In the genomic region with DNA sequence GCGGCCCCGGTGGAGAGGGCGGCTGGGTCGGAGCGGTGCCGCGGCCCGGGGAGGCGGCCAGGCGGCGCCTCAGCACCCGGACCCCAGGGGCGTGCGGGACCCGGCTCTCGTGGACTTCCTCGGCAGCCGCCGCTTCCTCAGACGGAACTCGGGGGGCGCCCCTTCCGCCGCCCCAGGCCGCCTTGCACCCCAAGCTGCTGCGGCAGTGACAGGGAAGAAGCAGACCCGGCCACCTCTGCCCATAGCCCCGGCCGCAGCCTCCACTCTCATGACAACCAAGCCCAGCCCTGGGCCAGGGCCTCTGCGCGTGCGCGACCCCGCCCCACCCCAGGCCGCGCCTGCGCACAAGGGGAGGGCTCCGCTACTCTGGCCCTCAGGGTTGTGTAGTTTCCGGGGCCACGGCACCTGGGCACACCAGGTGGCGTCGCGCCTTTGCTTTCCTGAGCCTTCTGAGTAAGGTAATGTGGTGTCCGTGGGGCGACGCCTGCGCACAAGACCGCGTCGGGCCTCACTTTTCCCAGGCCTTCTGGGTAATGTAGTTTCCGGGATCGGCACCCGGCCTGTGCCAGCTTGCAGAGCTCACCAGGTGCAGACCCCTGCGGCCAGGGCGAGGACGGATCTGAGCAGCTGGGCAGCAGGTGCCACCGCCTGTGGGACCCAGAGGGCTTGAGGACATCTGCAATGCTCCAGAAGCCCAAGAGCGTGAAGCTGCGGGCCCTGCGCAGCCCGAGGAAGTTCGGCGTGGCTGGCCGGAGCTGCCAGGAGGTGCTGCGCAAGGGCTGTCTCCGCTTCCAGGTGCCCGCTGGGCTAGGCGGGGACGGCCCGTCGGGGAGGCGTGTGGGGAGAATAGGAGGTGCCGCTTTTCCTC, we compare ENCODE assay signal across 1 cellular context.
A peak's percentile ranks its signal among the peaks of the same experiment; 100 is the strongest.
TF ChIP-seq lines count a peak whose summit lies in the region.

A gene (minus strand): TSS at position 289 of the 868 bp plus-strand sequence. CDS start 4,804 bp downstream, outside the sequence.
A gene with protein sequence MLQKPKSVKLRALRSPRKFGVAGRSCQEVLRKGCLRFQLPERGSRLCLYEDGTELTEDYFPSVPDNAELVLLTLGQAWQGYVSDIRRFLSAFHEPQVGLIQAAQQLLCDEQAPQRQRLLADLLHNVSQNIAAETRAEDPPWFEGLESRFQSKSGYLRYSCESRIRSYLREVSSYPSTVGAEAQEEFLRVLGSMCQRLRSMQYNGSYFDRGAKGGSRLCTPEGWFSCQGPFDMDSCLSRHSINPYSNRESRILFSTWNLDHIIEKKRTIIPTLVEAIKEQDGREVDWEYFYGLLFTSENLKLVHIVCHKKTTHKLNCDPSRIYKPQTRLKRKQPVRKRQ (plus strand): TSS at position 554 of the 868 bp plus-strand sequence. CDS start 128 bp downstream, at position 682.

TF ChIP-seq in HepG2, 621 proteins besides CTCF, POLR2A, EP300 and RAD21 (continued from another document and continues in another):
- TF ChIP-seq, protein P1, sequence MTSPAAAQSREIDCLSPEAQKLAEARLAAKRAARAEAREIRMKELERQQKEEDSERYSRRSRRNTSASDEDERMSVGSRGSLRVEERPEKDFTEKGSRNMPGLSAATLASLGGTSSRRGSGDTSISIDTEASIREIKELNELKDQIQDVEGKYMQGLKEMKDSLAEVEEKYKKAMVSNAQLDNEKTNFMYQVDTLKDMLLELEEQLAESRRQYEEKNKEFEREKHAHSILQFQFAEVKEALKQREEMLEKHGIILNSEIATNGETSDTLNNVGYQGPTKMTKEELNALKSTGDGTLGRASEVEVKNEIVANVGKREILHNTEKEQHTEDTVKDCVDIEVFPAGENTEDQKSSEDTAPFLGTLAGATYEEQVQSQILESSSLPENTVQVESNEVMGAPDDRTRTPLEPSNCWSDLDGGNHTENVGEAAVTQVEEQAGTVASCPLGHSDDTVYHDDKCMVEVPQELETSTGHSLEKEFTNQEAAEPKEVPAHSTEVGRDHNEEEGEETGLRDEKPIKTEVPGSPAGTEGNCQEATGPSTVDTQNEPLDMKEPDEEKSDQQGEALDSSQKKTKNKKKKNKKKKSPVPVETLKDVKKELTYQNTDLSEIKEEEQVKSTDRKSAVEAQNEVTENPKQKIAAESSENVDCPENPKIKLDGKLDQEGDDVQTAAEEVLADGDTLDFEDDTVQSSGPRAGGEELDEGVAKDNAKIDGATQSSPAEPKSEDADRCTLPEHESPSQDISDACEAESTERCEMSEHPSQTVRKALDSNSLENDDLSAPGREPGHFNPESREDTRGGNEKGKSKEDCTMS (CRISPR knock-in tag; conservative IDR thresholded peaks at IDR 0.05): no peak
- TF ChIP-seq ZKSCAN8 (CRISPR knock-in tag; IDR thresholded peaks at IDR 0.05; ENCODE audit: borderline replicate concordance) (peak; percentile 62; the same call in 1 of the 2 replicates), ZNF619 (CRISPR knock-in tag; IDR thresholded peaks at IDR 0.05) (peak; percentile 55; the same call in 1 of the 2 replicates), HDAC2 (CRISPR knock-in tag; IDR thresholded peaks at IDR 0.05) (peak; percentile 60; the same call in 1 of the 2 replicates), HNF4A (CRISPR knock-in tag; IDR thresholded peaks at IDR 0.05) (no peak), ZNF451 (CRISPR knock-in tag; IDR thresholded peaks at IDR 0.05) (no peak; the same call in 1 of the 2 replicates), RORA (CRISPR knock-in tag; IDR thresholded peaks at IDR 0.05) (no peak), ATF7-NPFF (CRISPR knock-in tag; IDR thresholded peaks at IDR 0.05; ENCODE audit: low read depth) (no peak), ETV5 (CRISPR knock-in tag; IDR thresholded peaks at IDR 0.05; ENCODE audit: borderline replicate concordance) (peak; percentile 73; the same call in 1 of the 2 replicates), SYNCRIP (IDR thresholded peaks at IDR 0.05; ENCODE audit: insufficient read depth, low read depth, low read length) (no peak), FLYWCH1 (CRISPR knock-in tag; IDR thresholded peaks at IDR 0.05) (no peak), NFE2L2 (IDR thresholded peaks at IDR 0.05; ENCODE audit: low read length) (no peak), CBX2 (IDR thresholded peaks at IDR 0.05; ENCODE audit: low read depth, low read length) (no peak), CBX2 (CRISPR knock-in tag; IDR thresholded peaks at IDR 0.05; ENCODE audit: low read depth) (no peak), ZNF570 (CRISPR knock-in tag; IDR thresholded peaks at IDR 0.05; ENCODE audit: borderline replicate concordance) (no peak), NAIF1 (CRISPR knock-in tag; IDR thresholded peaks at IDR 0.05; ENCODE audit: borderline replicate concordance) (peak; percentile 16; the same call in 1 of the 2 replicates), ZNF207 (IDR thresholded peaks at IDR 0.05; ENCODE audit: borderline replicate concordance) (no peak), ZNF484 (CRISPR knock-in tag; IDR thresholded peaks at IDR 0.05; ENCODE audit: borderline replicate concordance, low read depth) (no peak), NONO (IDR thresholded peaks at IDR 0.05) (no peak), NONO (CRISPR knock-in tag; conservative IDR thresholded peaks at IDR 0.05) (peak; percentile 52), CAMTA2 (CRISPR knock-in tag; IDR thresholded peaks at IDR 0.05; ENCODE audit: borderline replicate concordance) (no peak), ZNF816 (CRISPR knock-in tag; IDR thresholded peaks at IDR 0.05; ENCODE audit: borderline replicate concordance) (no peak), NFYB (CRISPR knock-in tag; IDR thresholded peaks at IDR 0.05) (peak; percentile 39; the same call in 1 of the 2 replicates), ARNTL (CRISPR knock-in tag; IDR thresholded peaks at IDR 0.05) (peak; percentile 35; the same call in 1 of the 2 replicates), NR2F2 (IDR thresholded peaks at IDR 0.05; ENCODE audit: borderline replicate concordance, low read depth) (no peak; the same call in 1 of the 2 replicates), ZSCAN29 (CRISPR knock-in tag; conservative IDR thresholded peaks at IDR 0.05) (no peak), IKZF1 (IDR thresholded peaks at IDR 0.05) (no peak), HHEX (CRISPR knock-in tag; IDR thresholded peaks at IDR 0.05) (no peak), CC2D1A (CRISPR knock-in tag; IDR thresholded peaks at IDR 0.05) (no peak)
- TF ChIP-seq, protein P2, sequence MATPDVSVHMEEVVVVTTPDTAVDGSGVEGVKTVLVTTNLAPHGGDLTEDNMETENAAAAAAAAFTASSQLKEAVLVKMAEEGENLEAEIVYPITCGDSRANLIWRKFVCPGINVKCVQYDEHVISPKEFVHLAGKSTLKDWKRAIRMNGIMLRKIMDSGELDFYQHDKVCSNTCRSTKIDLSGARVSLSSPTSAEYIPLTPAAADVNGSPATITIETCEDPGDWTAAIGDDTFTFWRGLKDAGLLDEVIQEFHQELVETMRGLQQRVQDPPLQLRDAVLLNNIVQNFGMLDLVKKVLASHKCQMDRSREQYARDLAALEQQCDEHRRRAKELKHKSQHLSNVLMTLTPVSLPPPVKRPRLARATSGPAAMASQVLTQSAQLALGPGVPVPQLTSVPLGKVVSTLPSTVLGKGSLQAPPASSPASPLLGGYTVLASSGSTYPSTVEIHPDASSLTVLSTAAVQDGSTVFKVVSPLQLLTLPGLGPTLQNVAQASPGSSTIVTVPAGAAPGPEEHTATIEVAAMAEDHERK (CRISPR knock-in tag; IDR thresholded peaks at IDR 0.05; ENCODE audit: low read depth): no peak
- TF ChIP-seq, protein P3, sequence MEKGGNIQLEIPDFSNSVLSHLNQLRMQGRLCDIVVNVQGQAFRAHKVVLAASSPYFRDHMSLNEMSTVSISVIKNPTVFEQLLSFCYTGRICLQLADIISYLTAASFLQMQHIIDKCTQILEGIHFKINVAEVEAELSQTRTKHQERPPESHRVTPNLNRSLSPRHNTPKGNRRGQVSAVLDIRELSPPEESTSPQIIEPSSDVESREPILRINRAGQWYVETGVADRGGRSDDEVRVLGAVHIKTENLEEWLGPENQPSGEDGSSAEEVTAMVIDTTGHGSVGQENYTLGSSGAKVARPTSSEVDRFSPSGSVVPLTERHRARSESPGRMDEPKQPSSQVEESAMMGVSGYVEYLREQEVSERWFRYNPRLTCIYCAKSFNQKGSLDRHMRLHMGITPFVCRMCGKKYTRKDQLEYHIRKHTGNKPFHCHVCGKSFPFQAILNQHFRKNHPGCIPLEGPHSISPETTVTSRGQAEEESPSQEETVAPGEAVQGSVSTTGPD (CRISPR knock-in tag; IDR thresholded peaks at IDR 0.05): 0 out of 2 replicates have a peak, but pooled peaks have one; percentile 56
- TF ChIP-seq, protein P4, sequence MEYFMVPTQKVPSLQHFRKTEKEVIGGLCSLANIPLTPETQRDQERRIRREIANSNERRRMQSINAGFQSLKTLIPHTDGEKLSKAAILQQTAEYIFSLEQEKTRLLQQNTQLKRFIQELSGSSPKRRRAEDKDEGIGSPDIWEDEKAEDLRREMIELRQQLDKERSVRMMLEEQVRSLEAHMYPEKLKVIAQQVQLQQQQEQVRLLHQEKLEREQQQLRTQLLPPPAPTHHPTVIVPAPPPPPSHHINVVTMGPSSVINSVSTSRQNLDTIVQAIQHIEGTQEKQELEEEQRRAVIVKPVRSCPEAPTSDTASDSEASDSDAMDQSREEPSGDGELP (IDR thresholded peaks at IDR 0.05; ENCODE audit: borderline replicate concordance, low read depth): peak; percentile 71; the same call in 1 of the 2 replicates
- TF ChIP-seq, protein P5, sequence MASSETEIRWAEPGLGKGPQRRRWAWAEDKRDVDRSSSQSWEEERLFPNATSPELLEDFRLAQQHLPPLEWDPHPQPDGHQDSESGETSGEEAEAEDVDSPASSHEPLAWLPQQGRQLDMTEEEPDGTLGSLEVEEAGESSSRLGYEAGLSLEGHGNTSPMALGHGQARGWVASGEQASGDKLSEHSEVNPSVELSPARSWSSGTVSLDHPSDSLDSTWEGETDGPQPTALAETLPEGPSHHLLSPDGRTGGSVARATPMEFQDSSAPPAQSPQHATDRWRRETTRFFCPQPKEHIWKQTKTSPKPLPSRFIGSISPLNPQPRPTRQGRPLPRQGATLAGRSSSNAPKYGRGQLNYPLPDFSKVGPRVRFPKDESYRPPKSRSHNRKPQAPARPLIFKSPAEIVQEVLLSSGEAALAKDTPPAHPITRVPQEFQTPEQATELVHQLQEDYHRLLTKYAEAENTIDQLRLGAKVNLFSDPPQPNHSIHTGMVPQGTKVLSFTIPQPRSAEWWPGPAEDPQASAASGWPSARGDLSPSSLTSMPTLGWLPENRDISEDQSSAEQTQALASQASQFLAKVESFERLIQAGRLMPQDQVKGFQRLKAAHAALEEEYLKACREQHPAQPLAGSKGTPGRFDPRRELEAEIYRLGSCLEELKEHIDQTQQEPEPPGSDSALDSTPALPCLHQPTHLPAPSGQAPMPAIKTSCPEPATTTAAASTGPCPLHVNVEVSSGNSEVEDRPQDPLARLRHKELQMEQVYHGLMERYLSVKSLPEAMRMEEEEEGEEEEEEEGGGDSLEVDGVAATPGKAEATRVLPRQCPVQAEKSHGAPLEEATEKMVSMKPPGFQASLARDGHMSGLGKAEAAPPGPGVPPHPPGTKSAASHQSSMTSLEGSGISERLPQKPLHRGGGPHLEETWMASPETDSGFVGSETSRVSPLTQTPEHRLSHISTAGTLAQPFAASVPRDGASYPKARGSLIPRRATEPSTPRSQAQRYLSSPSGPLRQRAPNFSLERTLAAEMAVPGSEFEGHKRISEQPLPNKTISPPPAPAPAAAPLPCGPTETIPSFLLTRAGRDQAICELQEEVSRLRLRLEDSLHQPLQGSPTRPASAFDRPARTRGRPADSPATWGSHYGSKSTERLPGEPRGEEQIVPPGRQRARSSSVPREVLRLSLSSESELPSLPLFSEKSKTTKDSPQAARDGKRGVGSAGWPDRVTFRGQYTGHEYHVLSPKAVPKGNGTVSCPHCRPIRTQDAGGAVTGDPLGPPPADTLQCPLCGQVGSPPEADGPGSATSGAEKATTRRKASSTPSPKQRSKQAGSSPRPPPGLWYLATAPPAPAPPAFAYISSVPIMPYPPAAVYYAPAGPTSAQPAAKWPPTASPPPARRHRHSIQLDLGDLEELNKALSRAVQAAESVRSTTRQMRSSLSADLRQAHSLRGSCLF (CRISPR knock-in tag; IDR thresholded peaks at IDR 0.05; ENCODE audit: borderline replicate concordance): no peak
- TF ChIP-seq, protein P6, sequence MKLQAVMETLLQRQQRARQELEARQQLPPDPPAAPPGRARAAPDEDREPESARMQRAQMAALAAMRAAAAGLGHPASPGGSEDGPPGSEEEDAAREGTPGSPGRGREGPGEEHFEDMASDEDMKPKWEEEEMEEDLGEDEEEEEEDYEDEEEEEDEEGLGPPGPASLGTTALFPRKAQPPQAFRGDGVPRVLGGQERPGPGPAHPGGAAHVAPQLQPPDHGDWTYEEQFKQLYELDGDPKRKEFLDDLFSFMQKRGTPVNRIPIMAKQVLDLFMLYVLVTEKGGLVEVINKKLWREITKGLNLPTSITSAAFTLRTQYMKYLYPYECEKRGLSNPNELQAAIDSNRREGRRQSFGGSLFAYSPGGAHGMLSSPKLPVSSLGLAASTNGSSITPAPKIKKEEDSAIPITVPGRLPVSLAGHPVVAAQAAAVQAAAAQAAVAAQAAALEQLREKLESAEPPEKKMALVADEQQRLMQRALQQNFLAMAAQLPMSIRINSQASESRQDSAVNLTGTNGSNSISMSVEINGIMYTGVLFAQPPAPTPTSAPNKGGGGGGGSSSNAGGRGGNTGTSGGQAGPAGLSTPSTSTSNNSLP (IDR thresholded peaks at IDR 0.05; ENCODE audit: low read depth, low read length): no peak
- TF ChIP-seq, protein P7, sequence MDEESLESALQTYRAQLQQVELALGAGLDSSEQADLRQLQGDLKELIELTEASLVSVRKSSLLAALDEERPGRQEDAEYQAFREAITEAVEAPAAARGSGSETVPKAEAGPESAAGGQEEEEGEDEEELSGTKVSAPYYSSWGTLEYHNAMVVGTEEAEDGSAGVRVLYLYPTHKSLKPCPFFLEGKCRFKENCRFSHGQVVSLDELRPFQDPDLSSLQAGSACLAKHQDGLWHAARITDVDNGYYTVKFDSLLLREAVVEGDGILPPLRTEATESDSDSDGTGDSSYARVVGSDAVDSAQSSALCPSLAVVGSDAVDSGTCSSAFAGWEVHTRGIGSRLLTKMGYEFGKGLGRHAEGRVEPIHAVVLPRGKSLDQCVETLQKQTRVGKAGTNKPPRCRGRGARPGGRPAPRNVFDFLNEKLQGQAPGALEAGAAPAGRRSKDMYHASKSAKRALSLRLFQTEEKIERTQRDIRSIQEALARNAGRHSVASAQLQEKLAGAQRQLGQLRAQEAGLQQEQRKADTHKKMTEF (CRISPR knock-in tag; IDR thresholded peaks at IDR 0.05): peak; percentile 75
- TF ChIP-seq, protein P8, sequence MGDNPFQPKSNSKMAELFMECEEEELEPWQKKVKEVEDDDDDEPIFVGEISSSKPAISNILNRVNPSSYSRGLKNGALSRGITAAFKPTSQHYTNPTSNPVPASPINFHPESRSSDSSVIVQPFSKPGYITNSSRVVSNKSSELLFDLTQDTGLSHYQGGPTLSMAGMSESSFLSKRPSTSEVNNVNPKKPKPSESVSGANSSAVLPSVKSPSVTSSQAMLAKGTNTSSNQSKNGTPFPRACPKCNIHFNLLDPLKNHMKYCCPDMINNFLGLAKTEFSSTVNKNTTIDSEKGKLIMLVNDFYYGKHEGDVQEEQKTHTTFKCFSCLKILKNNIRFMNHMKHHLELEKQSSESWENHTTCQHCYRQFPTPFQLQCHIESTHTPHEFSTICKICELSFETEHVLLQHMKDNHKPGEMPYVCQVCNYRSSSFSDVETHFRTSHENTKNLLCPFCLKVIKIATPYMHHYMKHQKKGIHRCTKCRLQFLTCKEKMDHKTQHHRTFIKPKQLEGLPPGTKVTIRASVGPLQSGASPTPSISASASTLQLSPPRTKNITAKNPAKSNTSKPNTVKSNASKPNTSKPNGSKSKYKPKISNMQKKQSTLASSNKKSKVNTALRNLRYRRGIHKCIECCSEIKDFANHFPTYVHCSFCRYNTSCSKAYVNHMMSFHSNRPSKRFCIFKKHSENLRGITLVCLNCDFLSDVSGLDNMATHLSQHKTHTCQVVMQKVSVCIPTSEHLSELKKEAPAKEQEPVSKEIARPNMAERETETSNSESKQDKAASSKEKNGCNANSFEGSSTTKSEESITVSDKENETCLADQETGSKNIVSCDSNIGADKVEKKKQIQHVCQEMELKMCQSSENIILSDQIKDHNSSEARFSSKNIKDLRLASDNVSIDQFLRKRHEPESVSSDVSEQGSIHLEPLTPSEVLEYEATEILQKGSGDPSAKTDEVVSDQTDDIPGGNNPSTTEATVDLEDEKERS (CRISPR knock-in tag; IDR thresholded peaks at IDR 0.05): no peak
